In genomic region chr2:65488527-65488926, GRCh38 we compare ENCODE assay signal across 8 cellular contexts.
"Had no signal": no experiment of that assay in that cellular context is flagged by ENCODE, and none has a peak within 500 bp of the region (broad histone marks: within the 10 kb centered on the region; RNA-seq: fewer than 3 reads in every experiment).

No MANE protein-coding gene starts in this region.

- H3K27ac Mint-ChIP-seq: H9, IgD-negative memory B cell had no signal

- DNase-seq: GM23248, GOT3, H9, HCEC 1CT, KG1 had no signal

- H3K4me3 ChIP-seq: GM23248 had no signal

- H3K4me3 Mint-ChIP-seq: H9 had no signal

- FAIRE-seq: H54, HTR-8/SVneo had no signal

- H3K27ac ChIP-seq: GM23248 had no signal

- H3K9ac ChIP-seq: GM23248 had no signal

- H3K4me1 Mint-ChIP-seq: IgD-negative memory B cell had no signal

- H2AFZ ChIP-seq: GM23248 had no signal
